ENCODE assay signal across 16 cellular contexts in the genomic region with DNA sequence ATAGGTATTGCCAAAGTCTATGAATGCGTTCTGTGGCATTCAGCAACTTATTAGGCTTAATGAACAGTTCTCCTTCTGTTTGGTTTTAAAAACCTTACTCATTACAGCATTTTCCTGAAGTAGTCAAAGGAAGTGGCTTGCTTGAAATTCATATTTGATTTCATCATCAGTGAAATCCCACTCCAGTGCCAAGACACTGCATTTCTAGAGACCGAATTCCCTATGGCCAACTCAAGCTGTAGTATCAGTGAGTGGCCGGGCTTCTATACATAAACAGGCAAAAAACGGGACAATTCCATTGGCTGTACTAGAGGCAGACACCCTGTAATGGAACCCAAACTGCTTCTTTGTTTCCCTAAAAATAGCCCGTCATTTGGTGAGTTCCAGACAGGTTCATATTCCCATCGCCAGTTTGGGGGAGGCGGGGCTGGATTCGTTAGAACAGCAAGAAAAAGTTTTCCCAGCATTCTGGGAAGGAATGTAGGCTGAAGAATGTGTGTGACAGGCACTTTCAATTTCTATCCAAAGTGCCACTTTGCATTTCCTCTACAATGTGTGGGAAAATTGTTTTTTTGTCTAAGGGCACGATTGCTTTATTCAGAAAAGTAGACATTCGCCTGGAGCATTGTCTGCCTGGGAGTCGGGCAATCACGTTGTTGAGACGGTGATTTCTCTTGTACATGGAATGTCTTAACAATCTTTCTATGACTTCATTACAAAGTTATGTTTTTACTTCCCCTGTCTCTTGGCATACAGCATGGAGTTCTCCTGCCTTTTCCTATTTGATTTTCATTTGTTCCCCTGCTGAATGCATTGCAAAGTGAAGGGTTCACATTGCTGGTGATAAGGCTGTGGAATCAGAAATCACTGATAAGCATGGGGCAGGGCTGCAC.
A peak's percentile ranks its signal among the peaks of the same experiment; 100 is the strongest.
DNase-seq lines count a peak whose midpoint lies in the region; ATAC-seq and TF ChIP-seq lines count a peak whose summit lies in the region.
"Had no signal": no experiment of that assay in that cellular context is flagged by ENCODE, and none has a peak within 500 bp of the region (broad histone marks: within the 10 kb centered on the region; RNA-seq: fewer than 3 reads in every experiment).

No MANE protein-coding gene starts in this region.

- H3K9me3 ChIP-seq in mesenchymal stem cell (ENCODE audit: control insufficient read depth, low read length): no peaks in the 10 kb centered on the region
- no peaks in the 10 kb centered on the region for H3K9me3 ChIP-seq in colonic mucosa

- TF ChIP-seq CTCF in colonic mucosa (IDR thresholded peaks at IDR 0.05): no peak

- no peak overlapping the region for H3K14ac ChIP-seq in mesenchymal stem cell (ENCODE audit: low read length in 2 of 2)

- H2BK5ac ChIP-seq in mesenchymal stem cell (ENCODE audit: low read depth, low read length, poor library complexity, severe bottlenecking): no peak overlapping the region

- ATAC-seq in HG03439 (IDR thresholded peaks at IDR 0.05; ENCODE audit: unreplicated experiment): no peak
- ATAC-seq: activated CD8-positive, alpha-beta T cell treated with anti-CD3 and anti-CD28 coated beads, Interleukin-2, amount 10 ng/mL, durations not matched to agents 7 days and 5 days; K562 had no signal

- H3K23ac ChIP-seq in mesenchymal stem cell (ENCODE audit: low read length in 2 of 2): no peak overlapping the region

- H2BK12ac ChIP-seq in mesenchymal stem cell (ENCODE audit: low read length in 2 of 2): no peak overlapping the region

- H2BK15ac ChIP-seq in mesenchymal stem cell (ENCODE audit: low read depth, poor library complexity, severe bottlenecking): no peak overlapping the region

- DNase-seq in AG08396 (ENCODE audit: low spot score): peak; percentile 19
- DNase-seq in M059J (ENCODE audit: low read depth): peak; percentile 75
- DNase-seq in dermis blood vessel endothelial cell: peak; percentile 72
- DNase-seq in mesenchymal stem cell: no peak
- DNase-seq in cortex of kidney (lab: John Stamatoyannopoulos, UW): no peak
- no peak for DNase-seq in colonic mucosa
- DNase-seq in NCI-H2171 treated with DMSO at 0.1 percent for 48 hours (lab: John Stamatoyannopoulos, UW): no peak
- DNase-seq: activated CD8-positive, alpha-beta T cell treated with anti-CD3 and anti-CD28 coated beads, Interleukin-2, amount 10 ng/mL, durations not matched to agents 7 days and 5 days; activated effector memory CD4-positive, alpha-beta T cell treated with Interleukin-2 at 50 U/mL for 16 hours; H9; heart left ventricle; NCI-H1417 treated with DMSO at 0.1 percent for 48 hours; NCI-H2227 treated with DMSO at 0.1 percent for 48 hours; stimulated activated naive CD4-positive, alpha-beta T cell had no signal

- H2AK5ac ChIP-seq in mesenchymal stem cell (ENCODE audit: low read length, severe bottlenecking): no peak overlapping the region

- intact Hi-C loops in colonic mucosa (cut with DNase I): no loop called here

- no peak overlapping the region for H3K4ac ChIP-seq in mesenchymal stem cell (ENCODE audit: low read depth in 1 of 2, low read length in 2 of 2)

- no peaks in the 10 kb centered on the region for H3K36me3 ChIP-seq in mesenchymal stem cell (ENCODE audit: control insufficient read depth in 1 of 2, insufficient read depth in 2 of 2, low read depth in 1 of 2, low read length in 2 of 2)
- no peaks in the 10 kb centered on the region for H3K36me3 ChIP-seq in colonic mucosa
- H3K36me3 ChIP-seq: heart left ventricle had no signal

- H2BK120ac ChIP-seq in mesenchymal stem cell (ENCODE audit: low read depth, low read length): no peak overlapping the region

- no peak overlapping the region for H4K8ac ChIP-seq in mesenchymal stem cell (ENCODE audit: low read length)

- no peaks in the 10 kb centered on the region for H3K27me3 ChIP-seq in mesenchymal stem cell (ENCODE audit: control insufficient read depth in 1 of 2, insufficient read depth in 1 of 2, low read length in 2 of 2)
- no peaks in the 10 kb centered on the region for H3K27me3 ChIP-seq in colonic mucosa
- H3K27me3 ChIP-seq: heart left ventricle had no signal

- no peak overlapping the region for H2AFZ ChIP-seq in mesenchymal stem cell (ENCODE audit: low read depth, low read length)

- peak overlapping the region; percentile 9 for H3K4me2 ChIP-seq in mesenchymal stem cell (ENCODE audit: low read length, poor library complexity, severe bottlenecking)

- no peak overlapping the region for H4K91ac ChIP-seq in mesenchymal stem cell (ENCODE audit: low read length)

- H3K27ac ChIP-seq in mesenchymal stem cell (ENCODE audit: low read length, poor library complexity, severe bottlenecking) (no peak overlapping the region), colonic mucosa (no peak overlapping the region)

- H3K9ac ChIP-seq in mesenchymal stem cell (ENCODE audit: low read length) (no peak overlapping the region), colonic mucosa (ENCODE audit: low read depth in 2 of 2, low read length in 2 of 2) (no peak overlapping the region)

- H3K4me3 ChIP-seq in mesenchymal stem cell (ENCODE audit: insufficient read depth in 1 of 2, low read depth in 1 of 2, low read length in 2 of 2): no peak overlapping the region
- no peak overlapping the region for H3K4me3 ChIP-seq in colonic mucosa
- H3K4me3 ChIP-seq: K562 had no signal

- H3K79me1 ChIP-seq in mesenchymal stem cell (replicated peaks; ENCODE audit: low read length, poor library complexity, severe bottlenecking): no peaks in the 10 kb centered on the region

- H3K4me1 ChIP-seq in mesenchymal stem cell (ENCODE audit: control insufficient read depth, insufficient read depth, low read depth, low read length) (no peaks in the 10 kb centered on the region), colonic mucosa (no peaks in the 10 kb centered on the region)

- no peak overlapping the region for H3K18ac ChIP-seq in mesenchymal stem cell (ENCODE audit: low read depth in 1 of 2, low read length in 2 of 2)

- WGBS in mesenchymal stem cell: 93% methylated on average over 11 of the region's 13 CpGs

Comparison
In these comparisons a context has a peak if more than half of its experiments do, and no peak if none do; other contexts are left out.
1. DNase-seq: peak in AG08396 (single experiment), M059J (single experiment) and dermis blood vessel endothelial cell (single experiment); none in mesenchymal stem cell (single experiment), cortex of kidney (single experiment), colonic mucosa (single experiment) and NCI-H2171 treated with DMSO at 0.1 percent for 48 hours (single experiment).